Comparison of ENCODE assay signal across 1 cellular context in genomic region chr12:112013601-112014402, GRCh38.
TF ChIP-seq lines count a peak whose summit lies in the region.

No MANE protein-coding gene starts in this region.

TF ChIP-seq in HepG2, 621 proteins besides CTCF, POLR2A, EP300 and RAD21 (continued from another document and continues in another):
- TF ChIP-seq HOXA9 (CRISPR knock-in tag; IDR thresholded peaks at IDR 0.05; ENCODE audit: borderline replicate concordance) (no peak; the same call in 1 of the 2 replicates), RBAK (CRISPR knock-in tag; IDR thresholded peaks at IDR 0.05) (no peak), ZNF232 (CRISPR knock-in tag; IDR thresholded peaks at IDR 0.05; ENCODE audit: borderline replicate concordance) (no peak), HNRNPH1 (optimal IDR thresholded peaks at IDR 0.05; ENCODE audit: low read depth, low read length) (no peak), ZNF280D (CRISPR knock-in tag; IDR thresholded peaks at IDR 0.05) (peak; percentile 35; the same call in 1 of the 2 replicates), ZNF598 (CRISPR knock-in tag; IDR thresholded peaks at IDR 0.05; ENCODE audit: borderline replicate concordance) (no peak; the same call in none of the 2 replicates), REL (CRISPR knock-in tag; conservative IDR thresholded peaks at IDR 0.05) (peak; percentile 80; the same call in 1 of the 2 replicates), CBX2 (IDR thresholded peaks at IDR 0.05; ENCODE audit: low read depth, low read length) (no peak), CBX2 (CRISPR knock-in tag; IDR thresholded peaks at IDR 0.05; ENCODE audit: low read depth) (no peak), CEBPG (CRISPR knock-in tag; IDR thresholded peaks at IDR 0.05) (peak; percentile 92), TBL1XR1 (IDR thresholded peaks at IDR 0.05; ENCODE audit: borderline replicate concordance, low read length, partially characterized antibody) (no peak), PHF20 (CRISPR knock-in tag; IDR thresholded peaks at IDR 0.05) (no peak), KMT2B (CRISPR knock-in tag; IDR thresholded peaks at IDR 0.05) (peak; percentile 30; the same call in 1 of the 2 replicates), JDP2 (CRISPR knock-in tag; IDR thresholded peaks at IDR 0.05; ENCODE audit: borderline replicate concordance) (no peak), ZNF784 (CRISPR knock-in tag; IDR thresholded peaks at IDR 0.05; ENCODE audit: borderline replicate concordance) (peak; percentile 70; the same call in 1 of the 2 replicates), YEATS4 (CRISPR knock-in tag; IDR thresholded peaks at IDR 0.05; ENCODE audit: borderline replicate concordance) (peak; percentile 26; the same call in 1 of the 2 replicates), ZNF572 (CRISPR knock-in tag; IDR thresholded peaks at IDR 0.05) (no peak), JUN (CRISPR knock-in tag; IDR thresholded peaks at IDR 0.05) (peak; percentile 60; the same call in 1 of the 2 replicates), ZNF143 (CRISPR knock-in tag; IDR thresholded peaks at IDR 0.05) (no peak; the same call in 1 of the 2 replicates), THRA (CRISPR knock-in tag; IDR thresholded peaks at IDR 0.05; ENCODE audit: borderline replicate concordance) (peak; percentile 43), ZNF563 (CRISPR knock-in tag; IDR thresholded peaks at IDR 0.05) (no peak), THYN1 (CRISPR knock-in tag; IDR thresholded peaks at IDR 0.05; ENCODE audit: borderline replicate concordance, low read depth) (no peak), RBM39 (IDR thresholded peaks at IDR 0.05; ENCODE audit: low read depth, low read length, poor library complexity, severe bottlenecking) (no peak), ZBTB40 (IDR thresholded peaks at IDR 0.05) (no peak), ZBTB40 (CRISPR knock-in tag; IDR thresholded peaks at IDR 0.05) (peak; percentile 38; the same call in 1 of the 2 replicates), ZKSCAN5 (CRISPR knock-in tag; IDR thresholded peaks at IDR 0.05) (peak; percentile 84; the same call in 1 of the 2 replicates), HINFP (CRISPR knock-in tag; IDR thresholded peaks at IDR 0.05; ENCODE audit: low read depth) (peak; percentile 44; the same call in 1 of the 2 replicates), ZFP36L1 (CRISPR knock-in tag; IDR thresholded peaks at IDR 0.05) (0 out of 2 replicates have a peak, but pooled peaks have one; percentile 21), HMG20B (CRISPR knock-in tag; conservative IDR thresholded peaks at IDR 0.05) (0 out of 2 replicates have a peak, but pooled peaks have one; percentile 36), MXD4 (CRISPR knock-in tag; IDR thresholded peaks at IDR 0.05) (no peak), KDM2A (CRISPR knock-in tag; IDR thresholded peaks at IDR 0.05; ENCODE audit: borderline replicate concordance, low read depth) (peak; percentile 70), ATF7 (IDR thresholded peaks at IDR 0.05) (no peak), ATF7 (CRISPR knock-in tag; IDR thresholded peaks at IDR 0.05) (peak; percentile 62; the same call in 1 of the 2 replicates), MED1 (CRISPR knock-in tag; IDR thresholded peaks at IDR 0.05) (peak; percentile 26), ZNF136 (CRISPR knock-in tag; IDR thresholded peaks at IDR 0.05; ENCODE audit: low read depth) (peak; percentile 73; the same call in 1 of the 2 replicates), HNF1A (IDR thresholded peaks at IDR 0.05; ENCODE audit: low read depth) (no peak), HNF1A (CRISPR knock-in tag; IDR thresholded peaks at IDR 0.05; ENCODE audit: borderline replicate concordance) (peak; percentile 27; the same call in 1 of the 2 replicates), LCORL (IDR thresholded peaks at IDR 0.05) (no peak), LCORL (CRISPR knock-in tag; IDR thresholded peaks at IDR 0.05) (0 out of 2 replicates have a peak, but pooled peaks have one; percentile 45), ERF (CRISPR knock-in tag; IDR thresholded peaks at IDR 0.05) (peak; percentile 77; the same call in 1 of the 2 replicates), E2F5 (CRISPR knock-in tag; conservative IDR thresholded peaks at IDR 0.05) (no peak)
